Comparison of ENCODE assay signal across 1 cellular context in the genomic region with DNA sequence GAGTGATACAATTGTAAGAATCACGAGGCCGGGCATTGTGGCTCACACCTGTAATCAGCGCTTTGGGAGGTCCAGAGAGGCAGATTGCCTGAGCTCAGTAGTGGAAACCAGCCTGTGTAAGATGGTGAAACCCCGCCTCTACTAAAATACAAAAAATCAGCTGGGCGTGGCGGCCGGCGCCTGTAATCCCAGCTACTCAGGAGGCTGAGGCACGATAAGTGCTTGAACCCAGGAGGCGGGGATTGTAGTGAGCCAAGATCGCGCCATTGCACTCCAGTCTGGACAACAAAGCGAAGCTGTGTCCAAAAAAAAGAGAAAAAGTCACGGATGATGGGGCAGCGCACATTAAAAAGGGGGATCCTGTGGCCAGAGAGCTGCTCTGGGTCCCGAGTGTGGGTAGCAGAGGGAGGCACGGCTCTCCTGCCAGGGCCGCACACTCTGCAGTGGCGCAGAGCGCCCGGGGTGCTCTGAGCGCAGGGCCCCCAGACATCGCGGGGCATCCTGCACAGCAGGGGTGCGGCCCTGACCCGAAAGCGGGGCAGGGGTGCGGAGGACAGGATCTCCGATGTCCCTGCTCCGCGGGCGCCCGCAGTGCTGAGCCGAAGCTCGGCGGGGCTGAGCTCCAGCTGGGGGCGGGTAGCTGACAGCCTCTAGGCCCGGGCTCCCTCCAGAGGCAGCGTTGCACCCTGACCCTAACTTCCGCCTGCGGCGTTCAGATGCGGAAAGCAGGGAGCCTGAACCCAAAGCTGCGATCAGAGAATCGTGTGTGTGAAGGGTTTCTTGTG.
TF ChIP-seq lines count a peak whose summit lies in the region.

No MANE protein-coding gene starts in this region.

TF ChIP-seq in K562, 482 proteins besides CTCF, POLR2A, EP300 and RAD21 (continued from another document):
- peak; percentile 38; the same call in 1 of the 2 replicates for TF ChIP-seq ELF1 (tag; IDR thresholded peaks at IDR 0.05)
- no peak for TF ChIP-seq POLR2B (IDR thresholded peaks at IDR 0.05; ENCODE audit: low read depth, partially characterized antibody)
- TF ChIP-seq NCOA2 (IDR thresholded peaks at IDR 0.05; ENCODE audit: partially characterized antibody in 2 of 2) = no peak
- TF ChIP-seq PHF8 (IDR thresholded peaks at IDR 0.05; ENCODE audit: borderline replicate concordance, low read length) = peak; percentile 38; the same call in 1 of the 2 replicates
- TF ChIP-seq, protein P1, sequence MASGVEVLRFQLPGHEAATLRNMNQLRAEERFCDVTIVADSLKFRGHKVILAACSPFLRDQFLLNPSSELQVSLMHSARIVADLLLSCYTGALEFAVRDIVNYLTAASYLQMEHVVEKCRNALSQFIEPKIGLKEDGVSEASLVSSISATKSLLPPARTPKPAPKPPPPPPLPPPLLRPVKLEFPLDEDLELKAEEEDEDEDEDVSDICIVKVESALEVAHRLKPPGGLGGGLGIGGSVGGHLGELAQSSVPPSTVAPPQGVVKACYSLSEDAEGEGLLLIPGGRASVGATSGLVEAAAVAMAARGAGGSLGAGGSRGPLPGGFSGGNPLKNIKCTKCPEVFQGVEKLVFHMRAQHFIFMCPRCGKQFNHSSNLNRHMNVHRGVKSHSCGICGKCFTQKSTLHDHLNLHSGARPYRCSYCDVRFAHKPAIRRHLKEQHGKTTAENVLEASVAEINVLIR (CRISPR knock-in tag; IDR thresholded peaks at IDR 0.05) = no peak
- TF ChIP-seq, protein P2, sequence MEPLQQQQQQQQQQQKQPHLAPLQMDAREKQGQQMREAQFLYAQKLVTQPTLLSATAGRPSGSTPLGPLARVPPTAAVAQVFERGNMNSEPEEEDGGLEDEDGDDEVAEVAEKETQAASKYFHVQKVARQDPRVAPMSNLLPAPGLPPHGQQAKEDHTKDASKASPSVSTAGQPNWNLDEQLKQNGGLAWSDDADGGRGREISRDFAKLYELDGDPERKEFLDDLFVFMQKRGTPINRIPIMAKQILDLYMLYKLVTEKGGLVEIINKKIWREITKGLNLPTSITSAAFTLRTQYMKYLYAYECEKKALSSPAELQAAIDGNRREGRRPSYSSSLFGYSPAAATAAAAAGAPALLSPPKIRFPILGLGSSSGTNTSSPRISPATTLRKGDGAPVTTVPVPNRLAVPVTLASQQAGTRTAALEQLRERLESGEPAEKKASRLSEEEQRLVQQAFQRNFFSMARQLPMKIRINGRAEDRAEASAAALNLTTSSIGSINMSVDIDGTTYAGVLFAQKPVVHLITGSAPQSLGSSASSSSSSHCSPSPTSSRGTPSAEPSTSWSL (CRISPR knock-in tag; IDR thresholded peaks at IDR 0.05; ENCODE audit: borderline replicate concordance) = no peak
- no peak for TF ChIP-seq C11orf30 (IDR thresholded peaks at IDR 0.05; ENCODE audit: low read depth)
- no peak for TF ChIP-seq GATAD2B (IDR thresholded peaks at IDR 0.05; ENCODE audit: borderline replicate concordance)
- no peak for TF ChIP-seq BRCA1 (IDR thresholded peaks at IDR 0.05)
- no peak for TF ChIP-seq BRCA1 (CRISPR knock-in tag; IDR thresholded peaks at IDR 0.05)
- peak; percentile 74 for TF ChIP-seq HNRNPLL (IDR thresholded peaks at IDR 0.05; ENCODE audit: low read depth, low read length, poor library complexity, severe bottlenecking)
- TF ChIP-seq, protein P3, sequence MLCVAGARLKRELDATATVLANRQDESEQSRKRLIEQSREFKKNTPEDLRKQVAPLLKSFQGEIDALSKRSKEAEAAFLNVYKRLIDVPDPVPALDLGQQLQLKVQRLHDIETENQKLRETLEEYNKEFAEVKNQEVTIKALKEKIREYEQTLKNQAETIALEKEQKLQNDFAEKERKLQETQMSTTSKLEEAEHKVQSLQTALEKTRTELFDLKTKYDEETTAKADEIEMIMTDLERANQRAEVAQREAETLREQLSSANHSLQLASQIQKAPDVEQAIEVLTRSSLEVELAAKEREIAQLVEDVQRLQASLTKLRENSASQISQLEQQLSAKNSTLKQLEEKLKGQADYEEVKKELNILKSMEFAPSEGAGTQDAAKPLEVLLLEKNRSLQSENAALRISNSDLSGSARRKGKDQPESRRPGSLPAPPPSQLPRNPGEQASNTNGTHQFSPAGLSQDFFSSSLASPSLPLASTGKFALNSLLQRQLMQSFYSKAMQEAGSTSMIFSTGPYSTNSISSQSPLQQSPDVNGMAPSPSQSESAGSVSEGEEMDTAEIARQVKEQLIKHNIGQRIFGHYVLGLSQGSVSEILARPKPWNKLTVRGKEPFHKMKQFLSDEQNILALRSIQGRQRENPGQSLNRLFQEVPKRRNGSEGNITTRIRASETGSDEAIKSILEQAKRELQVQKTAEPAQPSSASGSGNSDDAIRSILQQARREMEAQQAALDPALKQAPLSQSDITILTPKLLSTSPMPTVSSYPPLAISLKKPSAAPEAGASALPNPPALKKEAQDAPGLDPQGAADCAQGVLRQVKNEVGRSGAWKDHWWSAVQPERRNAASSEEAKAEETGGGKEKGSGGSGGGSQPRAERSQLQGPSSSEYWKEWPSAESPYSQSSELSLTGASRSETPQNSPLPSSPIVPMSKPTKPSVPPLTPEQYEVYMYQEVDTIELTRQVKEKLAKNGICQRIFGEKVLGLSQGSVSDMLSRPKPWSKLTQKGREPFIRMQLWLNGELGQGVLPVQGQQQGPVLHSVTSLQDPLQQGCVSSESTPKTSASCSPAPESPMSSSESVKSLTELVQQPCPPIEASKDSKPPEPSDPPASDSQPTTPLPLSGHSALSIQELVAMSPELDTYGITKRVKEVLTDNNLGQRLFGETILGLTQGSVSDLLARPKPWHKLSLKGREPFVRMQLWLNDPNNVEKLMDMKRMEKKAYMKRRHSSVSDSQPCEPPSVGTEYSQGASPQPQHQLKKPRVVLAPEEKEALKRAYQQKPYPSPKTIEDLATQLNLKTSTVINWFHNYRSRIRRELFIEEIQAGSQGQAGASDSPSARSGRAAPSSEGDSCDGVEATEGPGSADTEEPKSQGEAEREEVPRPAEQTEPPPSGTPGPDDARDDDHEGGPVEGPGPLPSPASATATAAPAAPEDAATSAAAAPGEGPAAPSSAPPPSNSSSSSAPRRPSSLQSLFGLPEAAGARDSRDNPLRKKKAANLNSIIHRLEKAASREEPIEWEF (CRISPR knock-in tag; IDR thresholded peaks at IDR 0.05) = no peak
